In the genomic region with DNA sequence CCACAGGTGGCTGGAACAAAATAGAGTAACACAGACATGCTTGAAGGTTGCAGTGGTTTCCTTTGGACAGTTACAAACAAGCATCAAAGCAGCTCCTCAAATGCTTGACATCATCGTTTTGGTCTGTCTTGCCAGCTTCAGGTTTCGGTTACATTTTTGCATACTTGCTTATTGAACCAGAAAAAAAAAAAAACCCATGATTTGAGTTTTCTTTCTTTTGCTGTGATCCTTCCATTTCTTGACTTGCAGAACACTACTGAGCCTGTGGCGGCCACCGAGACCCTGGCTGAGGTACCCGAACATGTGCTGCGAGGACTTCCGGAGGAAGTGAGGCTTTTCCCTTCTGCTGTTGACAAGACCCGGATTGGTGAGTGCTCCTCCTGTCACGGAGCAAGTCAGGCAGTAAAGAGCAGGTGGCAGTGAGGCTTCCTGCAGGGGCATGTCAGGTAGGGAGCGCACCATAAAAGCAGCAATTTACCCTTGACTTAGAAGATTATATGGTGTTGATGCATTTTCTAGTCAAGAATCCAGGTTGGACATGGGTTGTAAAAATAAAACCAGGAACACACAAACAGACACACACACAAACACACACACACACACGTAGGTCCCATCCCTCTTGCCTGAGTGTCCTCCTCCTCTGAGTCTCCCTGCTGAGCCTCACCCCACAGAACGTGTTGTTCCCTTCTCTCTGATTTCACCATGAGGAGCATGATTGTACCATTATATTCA, we compare ENCODE assay signal across 1 cellular context.
TF ChIP-seq lines count a peak whose summit lies in the region.

No MANE protein-coding gene starts in this region.

TF ChIP-seq in HEK293, 187 proteins besides CTCF, POLR2A, EP300 and RAD21 (continued from another document):
- TF ChIP-seq ZNF416 (tag by site-specific recombination; IDR thresholded peaks at IDR 0.05) (no peak), ZEB2 (tag by site-specific recombination; IDR thresholded peaks at IDR 0.05) (no peak), ZNF214 (tag by site-specific recombination; IDR thresholded peaks at IDR 0.05; ENCODE audit: borderline replicate concordance) (no peak), ZNF510 (tag by site-specific recombination; IDR thresholded peaks at IDR 0.05; ENCODE audit: insufficient replicate concordance) (no peak), HOXA7 (CRISPR knock-in tag; IDR thresholded peaks at IDR 0.05; ENCODE audit: borderline replicate concordance) (no peak), ZNF48 (tag by site-specific recombination; IDR thresholded peaks at IDR 0.05) (no peak), ZNF660 (tag by site-specific recombination; IDR thresholded peaks at IDR 0.05) (no peak), BCL6B (tag by site-specific recombination; IDR thresholded peaks at IDR 0.05) (no peak), ZSCAN5A (tag by site-specific recombination; IDR thresholded peaks at IDR 0.05) (no peak), ZNF433 (tag by site-specific recombination; IDR thresholded peaks at IDR 0.05; ENCODE audit: low read depth) (no peak), ZNF138 (tag by site-specific recombination; IDR thresholded peaks at IDR 0.05; ENCODE audit: borderline replicate concordance) (no peak), HIC1 (tag by site-specific recombination; IDR thresholded peaks at IDR 0.05) (no peak), ZNF768 (tag by site-specific recombination; IDR thresholded peaks at IDR 0.05) (no peak), ZNF175 (tag by site-specific recombination; IDR thresholded peaks at IDR 0.05) (no peak), GLIS1 (tag by site-specific recombination; IDR thresholded peaks at IDR 0.05) (no peak), PRDM2 (tag by site-specific recombination; IDR thresholded peaks at IDR 0.05; ENCODE audit: borderline replicate concordance) (no peak), ATF2 (tag by site-specific recombination; IDR thresholded peaks at IDR 0.05; ENCODE audit: low read depth) (no peak), ZNF184 (tag by site-specific recombination; IDR thresholded peaks at IDR 0.05) (0 out of 2 replicates have a peak, but pooled peaks have one; percentile 36), ZNF645 (tag by site-specific recombination; IDR thresholded peaks at IDR 0.05) (no peak)
- TF ChIP-seq, protein P1, sequence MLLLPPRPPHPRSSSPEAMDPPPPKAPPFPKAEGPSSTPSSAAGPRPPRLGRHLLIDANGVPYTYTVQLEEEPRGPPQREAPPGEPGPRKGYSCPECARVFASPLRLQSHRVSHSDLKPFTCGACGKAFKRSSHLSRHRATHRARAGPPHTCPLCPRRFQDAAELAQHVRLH (tag by site-specific recombination; IDR thresholded peaks at IDR 0.05) = no peak
- TF ChIP-seq, protein P2, sequence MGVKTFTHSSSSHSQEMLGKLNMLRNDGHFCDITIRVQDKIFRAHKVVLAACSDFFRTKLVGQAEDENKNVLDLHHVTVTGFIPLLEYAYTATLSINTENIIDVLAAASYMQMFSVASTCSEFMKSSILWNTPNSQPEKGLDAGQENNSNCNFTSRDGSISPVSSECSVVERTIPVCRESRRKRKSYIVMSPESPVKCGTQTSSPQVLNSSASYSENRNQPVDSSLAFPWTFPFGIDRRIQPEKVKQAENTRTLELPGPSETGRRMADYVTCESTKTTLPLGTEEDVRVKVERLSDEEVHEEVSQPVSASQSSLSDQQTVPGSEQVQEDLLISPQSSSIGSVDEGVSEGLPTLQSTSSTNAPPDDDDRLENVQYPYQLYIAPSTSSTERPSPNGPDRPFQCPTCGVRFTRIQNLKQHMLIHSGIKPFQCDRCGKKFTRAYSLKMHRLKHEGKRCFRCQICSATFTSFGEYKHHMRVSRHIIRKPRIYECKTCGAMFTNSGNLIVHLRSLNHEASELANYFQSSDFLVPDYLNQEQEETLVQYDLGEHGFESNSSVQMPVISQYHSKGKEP (tag by site-specific recombination; IDR thresholded peaks at IDR 0.05) = no peak
